1 cellular context compared by ENCODE assay signal in genomic region chr18:66439207-66439606, GRCh38.
TF ChIP-seq lines count a peak whose summit lies in the region.

No MANE protein-coding gene starts in this region.

TF ChIP-seq in WTC11, 78 proteins besides CTCF, POLR2A, EP300 and RAD21 (continued from another document):
- TF ChIP-seq, protein P1, sequence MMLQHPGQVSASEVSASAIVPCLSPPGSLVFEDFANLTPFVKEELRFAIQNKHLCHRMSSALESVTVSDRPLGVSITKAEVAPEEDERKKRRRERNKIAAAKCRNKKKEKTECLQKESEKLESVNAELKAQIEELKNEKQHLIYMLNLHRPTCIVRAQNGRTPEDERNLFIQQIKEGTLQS (CRISPR knock-in tag; conservative IDR thresholded peaks at IDR 0.05) = no peak
- TF ChIP-seq TEAD4 (CRISPR knock-in tag; IDR thresholded peaks at IDR 0.05) (no peak), ZNF281 (CRISPR knock-in tag; IDR thresholded peaks at IDR 0.05) (no peak), NR1H2 (CRISPR knock-in tag; IDR thresholded peaks at IDR 0.05) (no peak), ZNF219 (CRISPR knock-in tag; IDR thresholded peaks at IDR 0.05; ENCODE audit: borderline replicate concordance) (no peak), EMX1 (CRISPR knock-in tag; IDR thresholded peaks at IDR 0.05) (no peak), ERG (CRISPR knock-in tag; IDR thresholded peaks at IDR 0.05) (no peak)
- TF ChIP-seq, protein P2, sequence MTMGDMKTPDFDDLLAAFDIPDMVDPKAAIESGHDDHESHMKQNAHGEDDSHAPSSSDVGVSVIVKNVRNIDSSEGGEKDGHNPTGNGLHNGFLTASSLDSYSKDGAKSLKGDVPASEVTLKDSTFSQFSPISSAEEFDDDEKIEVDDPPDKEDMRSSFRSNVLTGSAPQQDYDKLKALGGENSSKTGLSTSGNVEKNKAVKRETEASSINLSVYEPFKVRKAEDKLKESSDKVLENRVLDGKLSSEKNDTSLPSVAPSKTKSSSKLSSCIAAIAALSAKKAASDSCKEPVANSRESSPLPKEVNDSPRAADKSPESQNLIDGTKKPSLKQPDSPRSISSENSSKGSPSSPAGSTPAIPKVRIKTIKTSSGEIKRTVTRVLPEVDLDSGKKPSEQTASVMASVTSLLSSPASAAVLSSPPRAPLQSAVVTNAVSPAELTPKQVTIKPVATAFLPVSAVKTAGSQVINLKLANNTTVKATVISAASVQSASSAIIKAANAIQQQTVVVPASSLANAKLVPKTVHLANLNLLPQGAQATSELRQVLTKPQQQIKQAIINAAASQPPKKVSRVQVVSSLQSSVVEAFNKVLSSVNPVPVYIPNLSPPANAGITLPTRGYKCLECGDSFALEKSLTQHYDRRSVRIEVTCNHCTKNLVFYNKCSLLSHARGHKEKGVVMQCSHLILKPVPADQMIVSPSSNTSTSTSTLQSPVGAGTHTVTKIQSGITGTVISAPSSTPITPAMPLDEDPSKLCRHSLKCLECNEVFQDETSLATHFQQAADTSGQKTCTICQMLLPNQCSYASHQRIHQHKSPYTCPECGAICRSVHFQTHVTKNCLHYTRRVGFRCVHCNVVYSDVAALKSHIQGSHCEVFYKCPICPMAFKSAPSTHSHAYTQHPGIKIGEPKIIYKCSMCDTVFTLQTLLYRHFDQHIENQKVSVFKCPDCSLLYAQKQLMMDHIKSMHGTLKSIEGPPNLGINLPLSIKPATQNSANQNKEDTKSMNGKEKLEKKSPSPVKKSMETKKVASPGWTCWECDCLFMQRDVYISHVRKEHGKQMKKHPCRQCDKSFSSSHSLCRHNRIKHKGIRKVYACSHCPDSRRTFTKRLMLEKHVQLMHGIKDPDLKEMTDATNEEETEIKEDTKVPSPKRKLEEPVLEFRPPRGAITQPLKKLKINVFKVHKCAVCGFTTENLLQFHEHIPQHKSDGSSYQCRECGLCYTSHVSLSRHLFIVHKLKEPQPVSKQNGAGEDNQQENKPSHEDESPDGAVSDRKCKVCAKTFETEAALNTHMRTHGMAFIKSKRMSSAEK (CRISPR knock-in tag; IDR thresholded peaks at IDR 0.05; ENCODE audit: borderline replicate concordance) = no peak
TF ChIP-seq in WTC11: peak in this region for 0.
